In the genomic region with DNA sequence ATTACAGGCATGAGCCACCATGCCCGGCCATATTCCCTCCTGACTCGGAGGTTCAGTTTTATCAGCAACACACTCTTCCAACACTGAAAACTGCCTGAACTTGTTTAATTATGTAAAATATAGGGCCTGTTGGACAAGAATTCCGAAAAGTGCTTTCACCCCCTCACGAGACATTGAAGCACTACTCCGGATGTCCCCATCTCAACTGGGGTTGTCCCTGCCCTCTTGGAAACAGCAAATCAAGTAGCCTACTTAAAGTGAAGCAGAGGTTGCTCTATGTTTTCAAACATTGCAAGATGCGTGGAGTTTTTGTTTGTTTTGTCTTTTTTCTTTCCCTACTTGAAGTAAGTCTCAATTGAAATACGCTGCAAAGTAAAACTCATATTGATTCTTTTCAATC, we compare ENCODE assay signal across 1 cellular context.
TF ChIP-seq lines count a peak whose summit lies in the region.

No MANE protein-coding gene starts in this region.

TF ChIP-seq in IMR-90, 13 proteins besides CTCF, POLR2A, EP300 and RAD21 (continued from another document):
- TF ChIP-seq USF2 (IDR thresholded peaks at IDR 0.05; ENCODE audit: low read depth, low read length) (no peak), RCOR1 (IDR thresholded peaks at IDR 0.05; ENCODE audit: insufficient replicate concordance, low read length) (no peak), CHD1 (IDR thresholded peaks at IDR 0.05; ENCODE audit: low read depth, low read length) (no peak)
